Comparison of ENCODE assay signal across 8 cellular contexts in the genomic region with DNA sequence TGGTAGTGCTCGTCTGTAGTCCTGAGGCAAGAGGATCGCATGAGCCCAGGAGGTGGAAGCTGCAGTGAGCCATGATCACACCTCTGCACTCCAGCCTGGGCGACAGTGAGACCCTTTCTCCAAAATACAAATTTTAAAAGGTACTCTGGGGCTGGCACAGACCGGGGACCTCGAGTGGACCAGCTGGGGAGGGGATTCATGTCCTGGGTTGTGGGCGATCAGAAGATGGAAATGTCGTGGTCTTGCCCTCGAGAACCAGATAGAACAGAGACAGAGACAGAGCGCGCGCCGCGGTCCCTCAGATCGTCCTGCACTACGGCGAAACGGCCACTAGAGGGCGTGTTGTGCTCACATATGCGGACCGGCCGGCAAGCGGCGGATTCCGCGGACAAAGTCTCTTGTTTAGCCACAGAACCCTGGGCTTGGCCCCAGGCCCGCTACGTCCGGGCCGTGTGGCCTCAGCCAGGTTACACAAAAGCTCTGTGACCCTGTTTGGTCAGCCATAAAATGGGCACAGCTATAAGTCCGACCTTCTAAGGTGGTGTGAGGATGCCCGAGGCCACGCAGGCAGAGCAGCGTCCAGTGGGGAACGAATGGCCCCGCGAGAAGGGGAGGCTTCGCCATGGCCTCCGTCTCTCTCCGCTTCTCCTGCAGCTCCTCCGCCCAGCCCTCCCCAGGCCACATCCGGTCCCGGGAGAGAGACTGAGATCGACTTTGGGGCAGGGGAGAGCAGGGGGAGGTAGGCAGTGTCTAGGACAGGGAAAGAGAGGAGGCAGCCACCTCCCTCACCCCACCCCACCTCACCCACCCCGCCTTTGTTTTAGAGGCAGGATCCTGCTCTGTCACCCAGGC. TPM values are rescaled to one million over a fixed set of nuclear protein-coding genes. Genes with fewer than 3 reads are reported as not detected.
DNase-seq lines count a peak whose midpoint lies in the region; ATAC-seq and TF ChIP-seq lines count a peak whose summit lies in the region.

No MANE protein-coding gene starts in this region.

- DNase-seq in GDM1 (lab: John Stamatoyannopoulos, UW) (peak; percentile 50), LNCaP clone FGC (ENCODE audit: low read depth) (peak; percentile 28), SHP77 (lab: John Stamatoyannopoulos, UW) (peak; percentile 85 to 88), activated gamma-delta T cell (lab: John Stamatoyannopoulos, UW) (peak; percentile 43), foreskin keratinocyte (peak in 1 of 2 donors; percentile 37), neural progenitor cell (ENCODE audit: low spot score) (peak; percentile 94)
- peak; percentile 84 to 86 for DNase-seq in stimulated activated naive CD8-positive, alpha-beta T cell treated with anti-CD3 and anti-CD28 coated beads, Interleukin-15, amount 100 ng/mL, for 72 hours

- TF ChIP-seq CTCF in LNCaP clone FGC (IDR thresholded peaks at IDR 0.05; ENCODE audit: control insufficient read depth, extremely low read depth, insufficient read depth) (peak; percentile 99), foreskin keratinocyte (conservative IDR thresholded peaks at IDR 0.05) (peak; percentile 96), neural progenitor cell (IDR thresholded peaks at IDR 0.05) (peak; percentile 96)

- peak overlapping the region; percentile 86 for H3K27ac Mint-ChIP-seq in neural progenitor cell
- H3K27ac Mint-ChIP-seq in stimulated activated naive CD8-positive, alpha-beta T cell treated with anti-CD3 and anti-CD28 coated beads, Interleukin-15, amount 100 ng/mL, for 72 hours = peak overlapping the region; percentile 69 to 86

- peaks cover 6% of the 10 kb centered on the region for H3F3A ChIP-seq in neural progenitor cell (ENCODE audit: low read depth)

- no peak overlapping the region for H3K9ac ChIP-seq in neural progenitor cell

- ATAC-seq in foreskin keratinocyte (peak; percentile 69), GM18858 (IDR thresholded peaks at IDR 0.05; ENCODE audit: unreplicated experiment) (no peak)
- peak; percentile 90 for ATAC-seq in stimulated activated naive CD8-positive, alpha-beta T cell treated with anti-CD3 and anti-CD28 coated beads, Interleukin-15, amount 100 ng/mL, for 72 hours

- H3K4me2 ChIP-seq in neural progenitor cell = peak overlapping the region; percentile 82

- peaks cover 5% of the 10 kb centered on the region for H3K27me3 ChIP-seq in foreskin keratinocyte
- peaks cover 24% of the 10 kb centered on the region for H3K27me3 ChIP-seq in neural progenitor cell

- peak overlapping the region; percentile 66 for H3K4me3 Mint-ChIP-seq in neural progenitor cell
- peak overlapping the region; percentile 66 to 82 for H3K4me3 Mint-ChIP-seq in stimulated activated naive CD8-positive, alpha-beta T cell treated with anti-CD3 and anti-CD28 coated beads, Interleukin-15, amount 100 ng/mL, for 72 hours

- H3K27me3 Mint-ChIP-seq in neural progenitor cell (ENCODE audit: insufficient read depth, low read depth) = peaks cover 14% of the 10 kb centered on the region
- H3K27me3 Mint-ChIP-seq in stimulated activated naive CD8-positive, alpha-beta T cell treated with anti-CD3 and anti-CD28 coated beads, Interleukin-15, amount 100 ng/mL, for 72 hours = peaks cover 12% of the 10 kb centered on the region

- peaks cover 5% of the 10 kb centered on the region for H3K4me1 Mint-ChIP-seq in neural progenitor cell
- peaks cover 55% of the 10 kb centered on the region for H3K4me1 Mint-ChIP-seq in stimulated activated naive CD8-positive, alpha-beta T cell treated with anti-CD3 and anti-CD28 coated beads, Interleukin-15, amount 100 ng/mL, for 72 hours

- H2AFZ ChIP-seq in neural progenitor cell (replicated peaks) = peak overlapping the region; percentile 100

- H3K4me1 ChIP-seq in foreskin keratinocyte (no peaks in the 10 kb centered on the region), neural progenitor cell (no peaks in the 10 kb centered on the region)

- no peaks in the 10 kb centered on the region for H3K9me3 Mint-ChIP-seq in neural progenitor cell
- no peaks in the 10 kb centered on the region for H3K9me3 Mint-ChIP-seq in stimulated activated naive CD8-positive, alpha-beta T cell treated with anti-CD3 and anti-CD28 coated beads, Interleukin-15, amount 100 ng/mL, for 72 hours

- H3K27ac ChIP-seq in foreskin keratinocyte (no peak overlapping the region), neural progenitor cell (no peak overlapping the region)

- H3K79me2 ChIP-seq in neural progenitor cell (ENCODE audit: low read depth) = no peaks in the 10 kb centered on the region

- H4K20me1 ChIP-seq in neural progenitor cell (ENCODE audit: low read depth) = peaks cover 7% of the 10 kb centered on the region

- no peaks in the 10 kb centered on the region for H3K36me3 Mint-ChIP-seq in neural progenitor cell

- peak overlapping the region; percentile 39 for H3K4me3 ChIP-seq in LNCaP clone FGC (ENCODE audit: low read depth, low read length)
- peak overlapping the region; percentile 46 for H3K4me3 ChIP-seq in neural progenitor cell

- H3K36me3 ChIP-seq in neural progenitor cell = no peaks in the 10 kb centered on the region

- H3K9me3 ChIP-seq in neural progenitor cell (ENCODE audit: low read depth) = no peaks in the 10 kb centered on the region

RNA-seq across cellular contexts. Expression of gene SBK1, which starts 14.6 kb away (rescaled TPM):
- 0.10 and 0.14 TPM in 2 replicates for total RNA-seq in foreskin keratinocyte
- 0.14 and 0.15 TPM in 2 replicates for polyA plus RNA-seq in foreskin keratinocyte
- 4.6 and 16.4 TPM in 2 replicates for total RNA-seq in neural progenitor cell (ENCODE audit: low replicate concordance)
